Comparison of ENCODE assay signal across 13 cellular contexts in the genomic region with DNA sequence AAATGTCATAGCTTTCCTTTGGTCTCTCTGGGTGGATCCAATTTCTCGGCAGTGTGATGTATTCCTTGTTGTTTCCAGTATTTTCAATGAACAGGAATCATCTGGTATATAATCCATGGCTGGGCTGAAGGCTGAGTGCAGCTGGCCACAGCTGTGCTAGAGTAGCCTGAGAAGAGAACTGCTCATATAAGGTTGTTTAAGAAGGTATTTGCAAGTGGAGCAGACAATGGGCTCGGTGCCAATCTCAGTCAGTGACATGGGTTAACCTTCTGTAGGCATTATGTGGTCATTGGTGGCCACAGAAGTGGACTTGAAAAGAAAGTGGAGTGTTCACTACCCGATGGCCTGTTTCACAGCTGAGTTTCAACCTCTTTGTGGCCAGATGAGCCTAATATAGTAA.
DNase-seq lines count a peak whose midpoint lies in the region; ATAC-seq, FAIRE-seq and TF ChIP-seq lines count a peak whose summit lies in the region.
"Had no signal": no experiment of that assay in that cellular context is flagged by ENCODE, and none has a peak within 500 bp of the region (broad histone marks: within the 10 kb centered on the region; RNA-seq: fewer than 3 reads in every experiment).

No MANE protein-coding gene starts in this region.

- H3K9ac ChIP-seq in adipocyte (ENCODE audit: low read length) = peak overlapping the region; percentile 72
- H3K9ac ChIP-seq in rectal smooth muscle tissue (ENCODE audit: low read length) = no peak overlapping the region

- H3K27ac Mint-ChIP-seq in activated naive CD8-positive, alpha-beta T cell treated with anti-CD3 and anti-CD28 coated beads for 36 hours = no peak overlapping the region
- H3K27ac Mint-ChIP-seq: activated T-helper 2 cell treated with anti-CD3 and anti-CD28 coated beads, Interferon-gamma antibody, Interleukin-2, Interleukin-4, amounts not matched to agents 10 μg/mL and 5 μg/mL and 100 μg/mL, durations not matched to agents 14 hours and 24 hours and 36 hours; B cell had no signal

- TF ChIP-seq CTCF in AG10803 (conservative IDR thresholded peaks at IDR 0.05; ENCODE audit: low read length) (no peak), heart right ventricle (IDR thresholded peaks at IDR 0.05) (no peak)

- H3K4me1 ChIP-seq in adipocyte (ENCODE audit: control insufficient read depth, insufficient read depth, low read length) (peaks cover 63% of the 10 kb centered on the region), heart right ventricle (peaks cover 0 to 47% (median 31%) of the 10 kb centered on the region in 9 donors), rectal smooth muscle tissue (ENCODE audit: control insufficient read depth, insufficient read depth, low read length) (peaks cover 17% of the 10 kb centered on the region)

- FAIRE-seq in GM19239 (lab: Jason Lieb, UNC) = no peak

- no peaks in the 10 kb centered on the region for H3K36me3 Mint-ChIP-seq in activated naive CD8-positive, alpha-beta T cell treated with anti-CD3 and anti-CD28 coated beads for 36 hours

- intact Hi-C loops in heart right ventricle (cut with DNase I) = loop anchor here in 2 of 10 donors (5.0 to 10.0 kb wide), 3 partner anchors 40 to 198 kb away; no protein-coding TSS in a partner anchor

- DNase-seq in AG10803 (ENCODE audit: low read depth) = peak; percentile 67
- peak; percentile 58 for DNase-seq in adipocyte (ENCODE audit: low read depth)
- DNase-seq in heart right ventricle = peak; percentile 15 to 42
- no peak for DNase-seq in activated naive CD8-positive, alpha-beta T cell treated with anti-CD3 and anti-CD28 coated beads for 36 hours
- DNase-seq in medulla oblongata (ENCODE audit: extremely low spot score) = no peak
- DNase-seq in GM19239 (ENCODE audit: insufficient read length, low spot score) = no peak
- DNase-seq in NCI-H146 treated with DMSO at 0.1 percent for 48 hours (lab: John Stamatoyannopoulos, UW; ENCODE audit: unreplicated experiment) = no peak
- DNase-seq: NCI-H1436 treated with DMSO at 0.1 percent for 48 hours, RPMI8226, WERI-Rb-1 had no signal

- peak; percentile 48 to 79 (median 75) for ATAC-seq in heart right ventricle

- H3K4me1 Mint-ChIP-seq in activated naive CD8-positive, alpha-beta T cell treated with anti-CD3 and anti-CD28 coated beads for 36 hours = no peaks in the 10 kb centered on the region
- H3K4me1 Mint-ChIP-seq: B cell had no signal

- H3K9me3 ChIP-seq in adipocyte (ENCODE audit: control insufficient read depth, low read length) = no peaks in the 10 kb centered on the region
- H3K9me3 ChIP-seq in heart right ventricle = no peaks in the 10 kb centered on the region

- 68 to 70% methylated on average over 3 of the region's 3 CpGs for WGBS in heart right ventricle, 2 donors

- no peak overlapping the region for H3K4me3 Mint-ChIP-seq in activated naive CD8-positive, alpha-beta T cell treated with anti-CD3 and anti-CD28 coated beads for 36 hours
- H3K4me3 Mint-ChIP-seq: B cell had no signal

- no peaks in the 10 kb centered on the region for H3K27me3 Mint-ChIP-seq in activated naive CD8-positive, alpha-beta T cell treated with anti-CD3 and anti-CD28 coated beads for 36 hours
- H3K27me3 Mint-ChIP-seq: B cell had no signal

- H3K27ac ChIP-seq in heart right ventricle (peak overlapping the region; percentile 41 to 86 (median 68)), rectal smooth muscle tissue (ENCODE audit: low read depth, low read length) (peak overlapping the region; percentile 70)
- H3K27ac ChIP-seq: WERI-Rb-1 had no signal

- H3K36me3 ChIP-seq in adipocyte (ENCODE audit: control insufficient read depth, insufficient read depth, low read length, severe bottlenecking) (no peaks in the 10 kb centered on the region), heart right ventricle (no peaks in the 10 kb centered on the region), rectal smooth muscle tissue (ENCODE audit: control insufficient read depth, insufficient read depth, low read length) (no peaks in the 10 kb centered on the region)
- H3K36me3 ChIP-seq: WERI-Rb-1 had no signal

- H3K27me3 ChIP-seq in adipocyte (replicated peaks; ENCODE audit: control insufficient read depth, insufficient read depth, low read length) (no peaks in the 10 kb centered on the region), heart right ventricle (no peaks in the 10 kb centered on the region), rectal smooth muscle tissue (ENCODE audit: control insufficient read depth, insufficient read depth, low read length) (no peaks in the 10 kb centered on the region)

- H3K9me3 Mint-ChIP-seq in activated naive CD8-positive, alpha-beta T cell treated with anti-CD3 and anti-CD28 coated beads for 36 hours = no peaks in the 10 kb centered on the region
- H3K9me3 Mint-ChIP-seq: activated T-helper 2 cell treated with anti-CD3 and anti-CD28 coated beads, Interferon-gamma antibody, Interleukin-2, Interleukin-4, amounts not matched to agents 10 μg/mL and 5 μg/mL and 100 μg/mL, durations not matched to agents 14 hours and 24 hours and 36 hours had no signal

- H3K4me3 ChIP-seq in AG10803 (ENCODE audit: low read length) = no peak overlapping the region
- H3K4me3 ChIP-seq in adipocyte (ENCODE audit: low read length) = peak overlapping the region; percentile 39
- no peak overlapping the region for H3K4me3 ChIP-seq in heart right ventricle
- H3K4me3 ChIP-seq in rectal smooth muscle tissue (ENCODE audit: low read length) = no peak overlapping the region

Comparison
In these comparisons a context has a peak if more than half of its experiments do, and no peak if none do; other contexts are left out.
1. DNase-seq: peak in AG10803 (single experiment), adipocyte (single experiment) and heart right ventricle (2 of 2); none in activated naive CD8-positive, alpha-beta T cell treated with anti-CD3 and anti-CD28 coated beads for 36 hours (single experiment), medulla oblongata (single experiment), GM19239 (single experiment) and NCI-H146 treated with DMSO at 0.1 percent for 48 hours (single experiment).